In genomic region chr6:108117427-108118358, GRCh38 we compare ENCODE assay signal across 9 cellular contexts. TPM values are rescaled to one million over a fixed set of nuclear protein-coding genes. Genes with fewer than 3 reads are reported as not detected.
A peak's percentile ranks its signal among the peaks of the same experiment; 100 is the strongest.
DNase-seq lines count a peak whose midpoint lies in the region; ATAC-seq, FAIRE-seq and TF ChIP-seq lines count a peak whose summit lies in the region.
"Had no signal": no experiment of that assay in that cellular context is flagged by ENCODE, and none has a peak within 500 bp of the region (broad histone marks: within the 10 kb centered on the region; RNA-seq: fewer than 3 reads in every experiment).

No MANE protein-coding gene starts in this region.

- WGBS in body of pancreas, 2 donors = 2 to 3% methylated on average over 41 to 72 of the region's 72 CpGs

- H3K9ac ChIP-seq in keratinocyte (ENCODE audit: control insufficient read depth, extremely low read depth, insufficient read depth, low read length) = no peak overlapping the region

- H3K27me3 ChIP-seq in body of pancreas (peaks cover 0 to 29% of the 10 kb centered on the region in 2 donors), keratinocyte (ENCODE audit: control insufficient read depth, extremely low read depth, insufficient read depth, low read length) (peaks cover 87% of the 10 kb centered on the region)

- no peaks in the 10 kb centered on the region for H3K9me3 Mint-ChIP-seq in stimulated activated naive B cell treated with anti-CD40 and anti-IgM and Interleukin-4, amounts not matched to agents 10 μg/mL and 1 μg/mL and 100 μg/mL, for 72 hours

- H3K4me2 ChIP-seq in keratinocyte (ENCODE audit: control insufficient read depth, extremely low read depth, insufficient read depth, low read depth, low read length) = peak overlapping the region; percentile 80

- H3K27me3 Mint-ChIP-seq in stimulated activated naive B cell treated with anti-CD40 and anti-IgM and Interleukin-4, amounts not matched to agents 10 μg/mL and 1 μg/mL and 100 μg/mL, for 72 hours = peaks cover 69 to 87% of the 10 kb centered on the region in 2 donors

- peak overlapping the region; percentile 20 to 44 for H3K4me3 ChIP-seq in body of pancreas
- peak overlapping the region; percentile 28 to 70 (median 55) for H3K4me3 ChIP-seq in keratinocyte (ENCODE audit: control insufficient read depth in 2 of 3, extremely low read depth in 1 of 3, insufficient read depth in 2 of 3, low read depth in 1 of 3, low read length in 3 of 3)

- no peaks in the 10 kb centered on the region for H3K9me1 ChIP-seq in keratinocyte (ENCODE audit: control insufficient read depth, extremely low read depth, insufficient read depth, low read length)

- peak overlapping the region; percentile 45 for H2AFZ ChIP-seq in keratinocyte (ENCODE audit: control insufficient read depth, low read length)

- H3K79me2 ChIP-seq in keratinocyte (ENCODE audit: control insufficient read depth, insufficient read depth, low read length) = no peaks in the 10 kb centered on the region

- H3K36me3 ChIP-seq in body of pancreas (replicated peaks in 1 of 2; ENCODE audit: insufficient read depth in 1 of 2, low read depth in 2 of 2) = no peaks in the 10 kb centered on the region
- H3K36me3 ChIP-seq in keratinocyte (ENCODE audit: control insufficient read depth in 2 of 2, extremely low read depth in 1 of 2, insufficient read depth in 2 of 2, low read length in 2 of 2) = no peaks in the 10 kb centered on the region

- no peak for FAIRE-seq in keratinocyte (lab: Jason Lieb, UNC)
- FAIRE-seq: colon had no signal

- peak overlapping the region; percentile 76 to 79 for H3K4me3 Mint-ChIP-seq in stimulated activated naive B cell treated with anti-CD40 and anti-IgM and Interleukin-4, amounts not matched to agents 10 μg/mL and 1 μg/mL and 100 μg/mL, for 72 hours

- peak; percentile 45 for ATAC-seq in body of pancreas
- peak; percentile 58 to 66 for ATAC-seq in stimulated activated naive B cell treated with anti-CD40 and anti-IgM and Interleukin-4, amounts not matched to agents 10 μg/mL and 1 μg/mL and 100 μg/mL, for 72 hours (replicated peaks)

- TF ChIP-seq POLR2A in body of pancreas (IDR thresholded peaks at IDR 0.05) = no peak

- H3K9me3 ChIP-seq in body of pancreas (no peaks in the 10 kb centered on the region), keratinocyte (ENCODE audit: control insufficient read depth, low read depth, low read length) (no peaks in the 10 kb centered on the region)

- TF ChIP-seq CTCF in body of pancreas (IDR thresholded peaks at IDR 0.05) (peak in 1 of 7 experiments; percentile 1), keratinocyte (optimal IDR thresholded peaks at IDR 0.05 in 1 of 3, IDR thresholded peaks at IDR 0.05 in 1 of 3, conservative IDR thresholded peaks at IDR 0.05 in 1 of 3; ENCODE audit: extremely low read depth in 1 of 3, insufficient read depth in 2 of 3, low read length in 3 of 3) (no peak)

- intact Hi-C loops in body of pancreas (cut with DNase I) = loop anchor here (10.0 kb wide), 1 partner anchor 377 kb away; no protein-coding TSS in a partner anchor

- H4K20me1 ChIP-seq in keratinocyte (ENCODE audit: control insufficient read depth, extremely low read depth, insufficient read depth, low read length) = no peaks in the 10 kb centered on the region

- peaks cover 0 to 3% of the 10 kb centered on the region in 2 donors for H3K36me3 Mint-ChIP-seq in stimulated activated naive B cell treated with anti-CD40 and anti-IgM and Interleukin-4, amounts not matched to agents 10 μg/mL and 1 μg/mL and 100 μg/mL, for 72 hours

- dilution Hi-C loops in keratinocyte (cut with MboI; ENCODE audit: extremely low pct_ligation_motif_present, low sequenced_read_pairs) = no loop called here

- peaks cover 49 to 62% of the 10 kb centered on the region in 2 donors for H3K4me1 Mint-ChIP-seq in stimulated activated naive B cell treated with anti-CD40 and anti-IgM and Interleukin-4, amounts not matched to agents 10 μg/mL and 1 μg/mL and 100 μg/mL, for 72 hours

- peak; percentile 8 for DNase-seq in activated effector memory CD4-positive, alpha-beta T cell treated with Interleukin-2 at 50 U/mL for 16 hours
- no peak for DNase-seq in activated effector memory CD4-positive, alpha-beta T cell treated with anti-CD3 and anti-CD28 coated beads, Interleukin-2, amount 50 U/mL, for 16 hours
- DNase-seq in NCI-H526 treated with DMSO at 0.1 percent for 48 hours (lab: John Stamatoyannopoulos, UW) (peak; percentile 5), body of pancreas (peak in 3 of 4 donors; percentile 25 to 44 (median 35)), keratinocyte (ENCODE audit: low read depth, low spot score) (no peak), COLO829 (ENCODE audit: low spot score) (no peak)
- peak; percentile 35 for DNase-seq in stimulated activated naive B cell treated with anti-CD40 and anti-IgM and Interleukin-4, amounts not matched to agents 10 μg/mL and 1 μg/mL and 100 μg/mL, for 72 hours
- DNase-seq in activated CD4-positive, CD25-positive, alpha-beta regulatory T cell (lab: John Stamatoyannopoulos, UW) = no peak

- H3K27ac Mint-ChIP-seq in stimulated activated naive B cell treated with anti-CD40 and anti-IgM and Interleukin-4, amounts not matched to agents 10 μg/mL and 1 μg/mL and 100 μg/mL, for 72 hours = peak overlapping the region; percentile 59

- H3K27ac ChIP-seq in body of pancreas (no peak overlapping the region), keratinocyte (ENCODE audit: control insufficient read depth, insufficient read depth, low read length) (no peak overlapping the region)

- H3K4me1 ChIP-seq in body of pancreas (peaks cover 51% of the 10 kb centered on the region), keratinocyte (ENCODE audit: control insufficient read depth, extremely low read depth, insufficient read depth, low read length) (peaks cover 29% of the 10 kb centered on the region)

RNA-seq across cellular contexts. Expression of gene OSTM1, which starts 43.2 kb away (rescaled TPM):
- total RNA-seq in body of pancreas = 10 to 100 TPM; 26.0 to 35.0 TPM
- 21.9 to 71.3 TPM (median 51.0 TPM) in 3 replicates for polyA plus RNA-seq in keratinocyte
- 21.5 TPM for polyA plus RNA-seq in keratinocyte (2011; ENCODE audit: low read depth)
- polyA plus RNA-seq in keratinocyte (2011; cell fraction: cytosol; rRNA removed) = 13.7 and 37.9 TPM in 2 replicates
- polyA plus RNA-seq in keratinocyte (2011; cell fraction: nucleus; rRNA removed) = 49.0 and 65.5 TPM in 2 replicates
- 27.8 and 58.1 TPM in 2 replicates for polyA plus RNA-seq in keratinocyte (2012; ENCODE audit: low replicate concordance)
- 21.5 to 37.4 TPM (median 37.2 TPM) in 3 replicates for polyA minus RNA-seq in keratinocyte
- polyA minus RNA-seq in keratinocyte (2011; cell fraction: cytosol; rRNA and poly(A)+ RNA removed) = 82.9 TPM
- 44.7 and 123 TPM in 2 replicates for polyA minus RNA-seq in keratinocyte (2011; cell fraction: nucleus; rRNA and poly(A)+ RNA removed)

RNA-seq across cellular contexts. Expression of gene NR2E1, which starts 48.1 kb away (rescaled TPM):
- not detected for total RNA-seq in body of pancreas
- 0.04 TPM in 1 of 3 replicates, not detected in the others for polyA plus RNA-seq in keratinocyte
- not detected for polyA plus RNA-seq in keratinocyte (2011; ENCODE audit: low read depth)
- not detected in 2 replicates for polyA plus RNA-seq in keratinocyte (2011; cell fraction: cytosol; rRNA removed)
- not detected in 2 replicates for polyA plus RNA-seq in keratinocyte (2011; cell fraction: nucleus; rRNA removed)
- not detected in 2 replicates for polyA plus RNA-seq in keratinocyte (2012; ENCODE audit: low replicate concordance)
- polyA minus RNA-seq in keratinocyte = not detected in 3 replicates
- polyA minus RNA-seq in keratinocyte (2011; cell fraction: cytosol; rRNA and poly(A)+ RNA removed) = not detected
- not detected in 2 replicates for polyA minus RNA-seq in keratinocyte (2011; cell fraction: nucleus; rRNA and poly(A)+ RNA removed)

Comparison
In these comparisons a context has a peak if more than half of its experiments do, and no peak if none do; other contexts are left out.
1. DNase-seq: peak in activated effector memory CD4-positive, alpha-beta T cell treated with Interleukin-2 at 50 U/mL for 16 hours (single experiment), NCI-H526 treated with DMSO at 0.1 percent for 48 hours (single experiment), body of pancreas (3 of 4) and stimulated activated naive B cell treated with anti-CD40 and anti-IgM and Interleukin-4, amounts not matched to agents 10 μg/mL and 1 μg/mL and 100 μg/mL, for 72 hours (single experiment); none in activated effector memory CD4-positive, alpha-beta T cell treated with anti-CD3 and anti-CD28 coated beads, Interleukin-2, amount 50 U/mL, for 16 hours (single experiment), keratinocyte (single experiment), activated CD4-positive, CD25-positive, alpha-beta regulatory T cell (0 of 4) and COLO829 (single experiment).